15 cellular contexts compared by ENCODE assay signal in the genomic region with DNA sequence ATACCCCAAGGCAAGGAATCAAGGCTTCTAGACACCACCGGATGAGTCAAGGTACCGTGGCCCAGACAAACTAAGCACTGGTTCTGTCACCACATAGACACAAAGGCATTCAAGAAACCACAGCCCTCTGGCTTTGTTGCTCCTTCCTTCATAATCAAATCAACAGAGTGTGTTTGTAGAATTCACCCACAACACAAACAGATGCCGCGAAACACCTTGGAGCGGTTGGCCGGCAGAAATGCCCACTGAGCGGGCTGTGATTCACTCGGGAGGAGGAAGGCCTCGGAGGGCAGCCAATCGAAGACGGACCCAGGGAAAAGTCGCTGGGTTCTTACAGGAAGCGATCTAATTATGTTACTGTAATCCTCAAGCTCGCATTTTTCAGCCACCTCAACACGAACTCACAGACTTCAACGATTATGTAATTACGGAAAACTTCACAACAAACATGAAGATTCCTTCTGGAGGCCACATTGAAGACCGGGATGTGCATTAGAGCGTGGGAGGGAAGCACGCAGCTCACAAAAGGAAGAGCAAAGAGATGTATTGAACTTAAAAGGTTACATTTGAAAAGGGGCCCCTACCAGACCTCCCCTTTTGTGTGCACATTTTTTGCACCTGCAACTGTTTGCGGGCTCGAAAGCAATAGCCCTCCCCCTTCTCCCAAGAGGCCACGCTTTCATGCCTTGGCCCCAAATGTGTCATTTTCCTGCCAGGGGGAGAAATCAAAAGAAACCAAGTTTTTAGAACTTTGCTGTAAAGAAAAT.
DNase-seq lines count a peak whose midpoint lies in the region; ATAC-seq lines count a peak whose summit lies in the region.
"Had no signal": no experiment of that assay in that cellular context is flagged by ENCODE, and none has a peak within 500 bp of the region (broad histone marks: within the 10 kb centered on the region; RNA-seq: fewer than 3 reads in every experiment).

No MANE protein-coding gene starts in this region.

- no peaks in the 10 kb centered on the region for H3K9me3 ChIP-seq in effector memory CD4-positive, alpha-beta T cell (ENCODE audit: control insufficient read depth, low read length)
- H3K9me3 ChIP-seq: neutrophil, upper lobe of left lung had no signal

- no peak overlapping the region for H3K27ac ChIP-seq in effector memory CD4-positive, alpha-beta T cell (ENCODE audit: insufficient read depth, low read length, poor library complexity, severe bottlenecking)
- H3K27ac ChIP-seq: neutrophil, SK-N-MC, upper lobe of left lung had no signal

- no peaks in the 10 kb centered on the region for H3K36me3 Mint-ChIP-seq in stimulated activated naive CD8-positive, alpha-beta T cell treated with anti-CD3 and anti-CD28 coated beads, Interleukin-15, Interleukin-2, amounts not matched to agents 100 ng/mL and 50 ng/mL, for 24 hours (ENCODE audit: low read depth)
- H3K36me3 Mint-ChIP-seq: IgD-negative memory B cell had no signal

- H3K27me3 Mint-ChIP-seq in stimulated activated naive CD8-positive, alpha-beta T cell treated with anti-CD3 and anti-CD28 coated beads, Interleukin-15, Interleukin-2, amounts not matched to agents 100 ng/mL and 50 ng/mL, for 24 hours: no peaks in the 10 kb centered on the region
- H3K27me3 Mint-ChIP-seq: IgD-negative memory B cell had no signal

- no peaks in the 10 kb centered on the region for H3K36me3 ChIP-seq in effector memory CD4-positive, alpha-beta T cell (ENCODE audit: control insufficient read depth, insufficient read depth, low read length)
- H3K36me3 ChIP-seq: neutrophil, upper lobe of left lung had no signal

- H3K4me3 Mint-ChIP-seq in stimulated activated naive CD8-positive, alpha-beta T cell treated with anti-CD3 and anti-CD28 coated beads, Interleukin-15, Interleukin-2, amounts not matched to agents 100 ng/mL and 50 ng/mL, for 24 hours: peak overlapping the region; percentile 49
- H3K4me3 Mint-ChIP-seq: IgD-negative memory B cell had no signal

- H3K4me1 ChIP-seq in effector memory CD4-positive, alpha-beta T cell (ENCODE audit: control insufficient read depth, insufficient read depth, low read length, poor library complexity, severe bottlenecking): no peaks in the 10 kb centered on the region

- no peak for DNase-seq in stimulated activated naive CD8-positive, alpha-beta T cell treated with anti-CD3 and anti-CD28 coated beads, Interleukin-15, Interleukin-2, amounts not matched to agents 100 U/mL and 50 U/mL, for 24 hours
- DNase-seq in T-helper 22 cell (ENCODE audit: low read depth): peak; percentile 7
- DNase-seq in effector memory CD4-positive, alpha-beta T cell: peak in 1 of 3 donors; percentile 17
- no peak for DNase-seq in foreskin melanocyte
- no peak for DNase-seq in dermis blood vessel endothelial cell
- DNase-seq in MV-4-11 (lab: John Stamatoyannopoulos, UW): no peak
- DNase-seq: effector CD8-positive, alpha-beta T cell; NCI-H446 treated with DMSO at 0.1 percent for 48 hours; stimulated activated CD4-positive, alpha-beta T cell treated with anti-CD3 and anti-CD28 coated beads, Interleukin-2, amount 100 ng/mL, for 24 hours; upper lobe of left lung had no signal

- H3K9me3 Mint-ChIP-seq in stimulated activated naive CD8-positive, alpha-beta T cell treated with anti-CD3 and anti-CD28 coated beads, Interleukin-15, Interleukin-2, amounts not matched to agents 100 ng/mL and 50 ng/mL, for 24 hours: no peaks in the 10 kb centered on the region

- H3K4me1 Mint-ChIP-seq in stimulated activated naive CD8-positive, alpha-beta T cell treated with anti-CD3 and anti-CD28 coated beads, Interleukin-15, Interleukin-2, amounts not matched to agents 100 ng/mL and 50 ng/mL, for 24 hours (ENCODE audit: low read depth): peaks cover 28% of the 10 kb centered on the region

- H3K27ac Mint-ChIP-seq in stimulated activated naive CD8-positive, alpha-beta T cell treated with anti-CD3 and anti-CD28 coated beads, Interleukin-15, Interleukin-2, amounts not matched to agents 100 ng/mL and 50 ng/mL, for 24 hours: no peak overlapping the region
- H3K27ac Mint-ChIP-seq: IgD-negative memory B cell had no signal

- ATAC-seq in stimulated activated naive CD8-positive, alpha-beta T cell treated with anti-CD3 and anti-CD28 coated beads, Interleukin-15, Interleukin-2, amounts not matched to agents 100 U/mL and 50 U/mL, for 24 hours: no peak
- ATAC-seq in HG03565 (IDR thresholded peaks at IDR 0.05; ENCODE audit: unreplicated experiment): no peak

- no peaks in the 10 kb centered on the region for H3K27me3 ChIP-seq in effector memory CD4-positive, alpha-beta T cell (replicated peaks; ENCODE audit: control insufficient read depth, insufficient read depth, low read length, poor library complexity, severe bottlenecking)
- H3K27me3 ChIP-seq: neutrophil, upper lobe of left lung had no signal

- H3K4me3 ChIP-seq in effector memory CD4-positive, alpha-beta T cell (ENCODE audit: insufficient read depth, low read depth, low read length, poor library complexity, severe bottlenecking): peak overlapping the region; percentile 24
- H3K4me3 ChIP-seq: SK-N-MC, upper lobe of left lung had no signal
